ENCODE assay signal across 8 cellular contexts in the genomic region with DNA sequence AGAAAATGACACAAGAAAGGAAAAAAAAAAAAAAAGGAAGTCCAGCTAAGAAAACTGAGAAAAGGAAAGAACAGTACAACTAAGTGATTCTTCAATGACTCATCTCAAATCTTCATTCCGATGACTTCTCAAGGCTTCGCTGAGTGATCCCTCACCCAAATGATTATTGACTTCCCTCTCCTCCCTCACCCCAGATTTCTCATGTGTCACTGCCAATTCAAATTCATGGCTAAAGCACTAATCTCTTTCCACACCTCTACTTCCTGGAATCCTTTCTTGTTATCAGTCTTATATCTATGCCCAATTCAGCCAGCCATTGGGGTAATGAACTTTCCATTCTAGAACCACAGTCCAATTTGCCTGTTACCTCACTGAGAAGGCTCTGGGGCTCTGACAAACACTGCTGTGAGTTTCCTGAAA. TPM values are rescaled to one million over a fixed set of nuclear protein-coding genes. Genes with fewer than 3 reads are reported as not detected.
A peak's percentile ranks its signal among the peaks of the same experiment; 100 is the strongest.
DNase-seq lines count a peak whose midpoint lies in the region; ATAC-seq and TF ChIP-seq lines count a peak whose summit lies in the region.

No MANE protein-coding gene starts in this region.

- peak; percentile 6 for DNase-seq in GM10266 (ENCODE audit: extremely low spot score)
- DNase-seq in Kasumi-1 (lab: John Stamatoyannopoulos, UW): peak; percentile 43 to 56
- DNase-seq in fibroblast of pulmonary artery (ENCODE audit: low read depth): peak; percentile 60
- DNase-seq in NCI-H1105 (lab: John Stamatoyannopoulos, UW): no peak
- no peak for DNase-seq in superior temporal gyrus (ENCODE audit: extremely low spot score)
- DNase-seq in mesothelial cell of epicardium (ENCODE audit: low spot score in 2 of 2, unreplicated experiment in 2 of 2): no peak
- no peak for DNase-seq in NCI-H2171 treated with DMSO at 0.1 percent for 48 hours (lab: John Stamatoyannopoulos, UW)

- no peak overlapping the region for H3K4me3 Mint-ChIP-seq in mesothelial cell of epicardium

- ATAC-seq in GM21723 (IDR thresholded peaks at IDR 0.05; ENCODE audit: unreplicated experiment): peak; percentile 67

- H3K4me3 ChIP-seq in fibroblast of pulmonary artery (replicated peaks; ENCODE audit: low read depth, low read length): no peak overlapping the region

- no peak for TF ChIP-seq CTCF in GM10266 (IDR thresholded peaks at IDR 0.05; ENCODE audit: control insufficient read depth, insufficient read depth, low read depth, missing control alignments)
- TF ChIP-seq CTCF in fibroblast of pulmonary artery (IDR thresholded peaks at IDR 0.05; ENCODE audit: low read length, missing control alignments): no peak
- no peak for TF ChIP-seq CTCF in mesothelial cell of epicardium (IDR thresholded peaks at IDR 0.05; ENCODE audit: unreplicated experiment)

- peaks cover 19% of the 10 kb centered on the region for H3K9me3 Mint-ChIP-seq in mesothelial cell of epicardium

- H3K4me1 Mint-ChIP-seq in mesothelial cell of epicardium: no peaks in the 10 kb centered on the region

- no peak overlapping the region for H3K27ac Mint-ChIP-seq in mesothelial cell of epicardium

- peaks cover 4% of the 10 kb centered on the region for H3K36me3 Mint-ChIP-seq in mesothelial cell of epicardium

- H3K27me3 Mint-ChIP-seq in mesothelial cell of epicardium (ENCODE audit: low read depth): no peaks in the 10 kb centered on the region

RNA-seq across cellular contexts. Expression of a gene that starts 7.2 kb away (rescaled TPM):
- 0.02 to 0.18 TPM (median 0.07 TPM) in 3 replicates for total RNA-seq in mesothelial cell of epicardium

RNA-seq across cellular contexts. Expression of a gene that starts 31.0 kb away (rescaled TPM):
- 0.16 to 0.18 TPM in 2 of 3 replicates, not detected in the other for total RNA-seq in mesothelial cell of epicardium

Comparison
In these comparisons a context has a peak if more than half of its experiments do, and no peak if none do; other contexts are left out.
1. DNase-seq: peak in GM10266 (single experiment), Kasumi-1 (2 of 2) and fibroblast of pulmonary artery (single experiment); none in NCI-H1105 (single experiment), superior temporal gyrus (single experiment), mesothelial cell of epicardium (0 of 2) and NCI-H2171 treated with DMSO at 0.1 percent for 48 hours (single experiment).